1 cellular context compared by ENCODE assay signal in the genomic region with DNA sequence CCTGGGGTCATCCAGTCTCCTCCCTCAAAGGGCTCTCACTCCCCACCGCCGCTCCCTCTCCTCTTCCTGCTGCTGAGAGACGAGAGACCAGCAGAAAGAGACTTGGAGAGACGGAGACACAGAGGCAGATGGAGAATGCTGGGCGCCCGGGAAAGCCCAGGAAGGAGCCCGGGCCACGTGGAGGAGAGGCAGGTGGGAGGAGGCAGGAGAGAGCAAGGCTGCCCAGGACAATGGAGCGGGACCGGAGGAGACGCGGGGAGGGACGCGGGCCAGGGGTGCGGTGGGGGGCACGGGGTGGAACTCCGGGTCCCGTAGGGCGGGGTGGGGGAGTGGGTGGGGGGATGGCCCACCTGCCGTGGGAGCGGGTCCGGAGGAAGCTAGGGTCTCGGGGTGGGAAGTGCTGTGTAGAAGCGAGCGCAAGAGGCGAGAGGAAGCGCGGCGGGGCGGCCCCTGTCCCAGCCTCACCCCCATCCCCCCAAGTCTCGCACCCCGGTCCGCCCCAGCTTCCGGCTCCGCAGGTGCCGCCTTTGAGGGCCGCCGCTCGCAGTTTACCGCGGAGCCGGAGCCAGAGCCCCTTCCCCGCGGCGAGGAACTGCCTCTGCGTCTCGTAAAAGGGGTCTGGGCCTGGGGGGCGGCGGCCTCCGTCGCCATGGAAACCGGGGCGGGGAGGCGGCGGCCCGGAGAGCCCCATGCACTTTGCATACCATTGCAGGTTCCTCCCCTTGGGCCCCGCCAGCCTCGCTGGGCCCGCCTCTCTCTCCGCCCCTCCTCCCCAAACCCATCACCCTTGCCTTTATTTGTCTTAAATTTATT.
TF ChIP-seq lines count a peak whose summit lies in the region.

No MANE protein-coding gene starts in this region.

TF ChIP-seq in K562, 482 proteins besides CTCF, POLR2A, EP300 and RAD21 (continues in another document):
- TF ChIP-seq ZNF12 (CRISPR knock-in tag; IDR thresholded peaks at IDR 0.05) (0 out of 2 replicates have a peak, but pooled peaks have one; percentile 18), HNRNPLL (IDR thresholded peaks at IDR 0.05; ENCODE audit: low read depth, low read length, poor library complexity, severe bottlenecking) (no peak), HNRNPK (IDR thresholded peaks at IDR 0.05; ENCODE audit: low read depth, low read length, poor library complexity, severe bottlenecking) (peak; percentile 86), ZNF668 (CRISPR knock-in tag; IDR thresholded peaks at IDR 0.05) (no peak), ZNF274 (IDR thresholded peaks at IDR 0.05; ENCODE audit: borderline replicate concordance, low read depth, low read length) (no peak), POLR2B (IDR thresholded peaks at IDR 0.05; ENCODE audit: low read depth, partially characterized antibody) (no peak), RBM15 (IDR thresholded peaks at IDR 0.05; ENCODE audit: insufficient read depth, low read length) (no peak), TAF1 (IDR thresholded peaks at IDR 0.05; ENCODE audit: control insufficient read depth, extremely low read depth, insufficient read depth, low read length, severe bottlenecking) (peak; percentile 46), L3MBTL2 (IDR thresholded peaks at IDR 0.05) (peak; percentile 50; the same call in 1 of the 2 replicates), PCBP1 (IDR thresholded peaks at IDR 0.05; ENCODE audit: low read depth, low read length, poor library complexity, severe bottlenecking) (peak; percentile 94), SMC3 (conservative IDR thresholded peaks at IDR 0.05; ENCODE audit: insufficient read depth, low read depth, low read length) (no peak), EHMT2 (IDR thresholded peaks at IDR 0.05) (no peak), HMGN3 (IDR thresholded peaks at IDR 0.05; ENCODE audit: borderline replicate concordance, extremely low read depth, insufficient read length, low read depth, low read length) (peak; percentile 51), HMG20A (CRISPR knock-in tag; conservative IDR thresholded peaks at IDR 0.05) (no peak), ZFP91 (CRISPR knock-in tag; IDR thresholded peaks at IDR 0.05) (no peak), CBX8 (IDR thresholded peaks at IDR 0.05; ENCODE audit: borderline replicate concordance, extremely low read depth, low read depth, low read length, poor library complexity, severe bottlenecking) (no peak), NCOA6 (IDR thresholded peaks at IDR 0.05) (no peak), EP400 (IDR thresholded peaks at IDR 0.05) (peak; percentile 60; the same call in 1 of the 2 replicates), HIVEP1 (CRISPR knock-in tag; IDR thresholded peaks at IDR 0.05) (no peak), POLR2G (IDR thresholded peaks at IDR 0.05; ENCODE audit: low read depth, low read length) (peak; percentile 68), ZBTB7A (IDR thresholded peaks at IDR 0.05; ENCODE audit: borderline replicate concordance, control insufficient read depth, low read depth, low read length) (peak; percentile 75), NR2F6 (CRISPR knock-in tag; IDR thresholded peaks at IDR 0.05) (no peak), CXXC5 (CRISPR knock-in tag; IDR thresholded peaks at IDR 0.05) (peak; percentile 57), STAG1 (CRISPR knock-in tag; IDR thresholded peaks at IDR 0.05; ENCODE audit: borderline replicate concordance) (0 out of 2 replicates have a peak, but pooled peaks have one; percentile 36), GTF2E2 (tag; IDR thresholded peaks at IDR 0.05) (no peak), RBFOX2 (IDR thresholded peaks at IDR 0.05; ENCODE audit: low read depth, low read length) (peak; percentile 70), MAZ (CRISPR knock-in tag; conservative IDR thresholded peaks at IDR 0.05 in 1 of 2, IDR thresholded peaks at IDR 0.05 in 1 of 2) (peak; percentile 45 to 63; a peak in 3 of 4 replicates), ARID4B (CRISPR knock-in tag; IDR thresholded peaks at IDR 0.05) (peak; percentile 71), NR2C1 (IDR thresholded peaks at IDR 0.05) (no peak), NR2C1 (tag; IDR thresholded peaks at IDR 0.05) (no peak), MAFK (IDR thresholded peaks at IDR 0.05; ENCODE audit: low read length) (no peak), ZFX (CRISPR knock-in tag; IDR thresholded peaks at IDR 0.05) (peak; percentile 53), PHF8 (IDR thresholded peaks at IDR 0.05; ENCODE audit: borderline replicate concordance, low read length) (peak; percentile 44; the same call in 1 of the 2 replicates), SIN3A (IDR thresholded peaks at IDR 0.05; ENCODE audit: borderline replicate concordance in 2 of 2, control insufficient read depth in 1 of 2, low read depth in 2 of 2, low read length in 2 of 2) (peak; percentile 17 to 39; a peak in 1 of 4 replicates), MYC (IDR thresholded peaks at IDR 0.05; ENCODE audit: low read depth, low read length) (peak; percentile 50; the same call in 1 of the 2 replicates), MYC (CRISPR knock-in tag; IDR thresholded peaks at IDR 0.05; ENCODE audit: borderline replicate concordance, low read depth) (no peak), CHD1 (IDR thresholded peaks at IDR 0.05; ENCODE audit: low read length) (no peak), ZC3H8 (IDR thresholded peaks at IDR 0.05) (no peak), ZNF239 (CRISPR knock-in tag; IDR thresholded peaks at IDR 0.05) (no peak), RB1 (IDR thresholded peaks at IDR 0.05; ENCODE audit: low read depth) (peak; percentile 77), ARID3A (IDR thresholded peaks at IDR 0.05; ENCODE audit: borderline replicate concordance, low read depth, low read length) (no peak), CSDE1 (IDR thresholded peaks at IDR 0.05) (peak in 1 of 2 experiments; percentile 90; a peak in 2 of 4 replicates), ZNF3 (CRISPR knock-in tag; IDR thresholded peaks at IDR 0.05) (no peak), ELF1 (tag; IDR thresholded peaks at IDR 0.05) (peak; percentile 19; the same call in 1 of the 2 replicates), E2F6 (IDR thresholded peaks at IDR 0.05; ENCODE audit: borderline replicate concordance in 1 of 2, extremely low read depth in 1 of 2, insufficient read depth in 1 of 2, insufficient read length in 1 of 2, low read depth in 1 of 2, low read length in 1 of 2, poor library complexity in 1 of 2, severe bottlenecking in 1 of 2) (peak in 1 of 2 experiments; percentile 48), CHD4 (IDR thresholded peaks at IDR 0.05; ENCODE audit: insufficient read depth, insufficient replicate concordance, low read depth, low read length, poor library complexity, severe bottlenecking) (no peak), MTA3 (IDR thresholded peaks at IDR 0.05; ENCODE audit: borderline replicate concordance) (peak; percentile 20; the same call in 1 of the 2 replicates)
- TF ChIP-seq, protein P1, sequence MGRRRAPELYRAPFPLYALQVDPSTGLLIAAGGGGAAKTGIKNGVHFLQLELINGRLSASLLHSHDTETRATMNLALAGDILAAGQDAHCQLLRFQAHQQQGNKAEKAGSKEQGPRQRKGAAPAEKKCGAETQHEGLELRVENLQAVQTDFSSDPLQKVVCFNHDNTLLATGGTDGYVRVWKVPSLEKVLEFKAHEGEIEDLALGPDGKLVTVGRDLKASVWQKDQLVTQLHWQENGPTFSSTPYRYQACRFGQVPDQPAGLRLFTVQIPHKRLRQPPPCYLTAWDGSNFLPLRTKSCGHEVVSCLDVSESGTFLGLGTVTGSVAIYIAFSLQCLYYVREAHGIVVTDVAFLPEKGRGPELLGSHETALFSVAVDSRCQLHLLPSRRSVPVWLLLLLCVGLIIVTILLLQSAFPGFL (CRISPR knock-in tag; IDR thresholded peaks at IDR 0.05) = no peak
- TF ChIP-seq, protein P2, sequence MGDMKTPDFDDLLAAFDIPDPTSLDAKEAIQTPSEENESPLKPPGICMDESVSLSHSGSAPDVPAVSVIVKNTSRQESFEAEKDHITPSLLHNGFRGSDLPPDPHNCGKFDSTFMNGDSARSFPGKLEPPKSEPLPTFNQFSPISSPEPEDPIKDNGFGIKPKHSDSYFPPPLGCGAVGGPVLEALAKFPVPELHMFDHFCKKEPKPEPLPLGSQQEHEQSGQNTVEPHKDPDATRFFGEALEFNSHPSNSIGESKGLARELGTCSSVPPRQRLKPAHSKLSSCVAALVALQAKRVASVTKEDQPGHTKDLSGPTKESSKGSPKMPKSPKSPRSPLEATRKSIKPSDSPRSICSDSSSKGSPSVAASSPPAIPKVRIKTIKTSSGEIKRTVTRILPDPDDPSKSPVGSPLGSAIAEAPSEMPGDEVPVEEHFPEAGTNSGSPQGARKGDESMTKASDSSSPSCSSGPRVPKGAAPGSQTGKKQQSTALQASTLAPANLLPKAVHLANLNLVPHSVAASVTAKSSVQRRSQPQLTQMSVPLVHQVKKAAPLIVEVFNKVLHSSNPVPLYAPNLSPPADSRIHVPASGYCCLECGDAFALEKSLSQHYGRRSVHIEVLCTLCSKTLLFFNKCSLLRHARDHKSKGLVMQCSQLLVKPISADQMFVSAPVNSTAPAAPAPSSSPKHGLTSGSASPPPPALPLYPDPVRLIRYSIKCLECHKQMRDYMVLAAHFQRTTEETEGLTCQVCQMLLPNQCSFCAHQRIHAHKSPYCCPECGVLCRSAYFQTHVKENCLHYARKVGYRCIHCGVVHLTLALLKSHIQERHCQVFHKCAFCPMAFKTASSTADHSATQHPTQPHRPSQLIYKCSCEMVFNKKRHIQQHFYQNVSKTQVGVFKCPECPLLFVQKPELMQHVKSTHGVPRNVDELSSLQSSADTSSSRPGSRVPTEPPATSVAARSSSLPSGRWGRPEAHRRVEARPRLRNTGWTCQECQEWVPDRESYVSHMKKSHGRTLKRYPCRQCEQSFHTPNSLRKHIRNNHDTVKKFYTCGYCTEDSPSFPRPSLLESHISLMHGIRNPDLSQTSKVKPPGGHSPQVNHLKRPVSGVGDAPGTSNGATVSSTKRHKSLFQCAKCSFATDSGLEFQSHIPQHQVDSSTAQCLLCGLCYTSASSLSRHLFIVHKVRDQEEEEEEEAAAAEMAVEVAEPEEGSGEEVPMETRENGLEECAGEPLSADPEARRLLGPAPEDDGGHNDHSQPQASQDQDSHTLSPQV (IDR thresholded peaks at IDR 0.05) = no peak; the same call in 1 of the 2 replicates
- TF ChIP-seq, protein P3, sequence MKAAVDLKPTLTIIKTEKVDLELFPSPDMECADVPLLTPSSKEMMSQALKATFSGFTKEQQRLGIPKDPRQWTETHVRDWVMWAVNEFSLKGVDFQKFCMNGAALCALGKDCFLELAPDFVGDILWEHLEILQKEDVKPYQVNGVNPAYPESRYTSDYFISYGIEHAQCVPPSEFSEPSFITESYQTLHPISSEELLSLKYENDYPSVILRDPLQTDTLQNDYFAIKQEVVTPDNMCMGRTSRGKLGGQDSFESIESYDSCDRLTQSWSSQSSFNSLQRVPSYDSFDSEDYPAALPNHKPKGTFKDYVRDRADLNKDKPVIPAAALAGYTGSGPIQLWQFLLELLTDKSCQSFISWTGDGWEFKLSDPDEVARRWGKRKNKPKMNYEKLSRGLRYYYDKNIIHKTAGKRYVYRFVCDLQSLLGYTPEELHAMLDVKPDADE (conservative IDR thresholded peaks at IDR 0.05; ENCODE audit: control insufficient read depth, low read depth, low read length) = 0 out of 2 replicates have a peak, but pooled peaks have one; percentile 23
